In genomic region chr6:138690975-138691594, GRCh38 we compare ENCODE assay signal across 1 cellular context.
TF ChIP-seq lines count a peak whose summit lies in the region.

No MANE protein-coding gene starts in this region.

TF ChIP-seq in HEK293, 187 proteins besides CTCF, POLR2A, EP300 and RAD21 (continued from another document):
- peak; percentile 92 for TF ChIP-seq PRDM6 (tag by site-specific recombination; IDR thresholded peaks at IDR 0.05)
- TF ChIP-seq MYNN (tag by site-specific recombination; IDR thresholded peaks at IDR 0.05; ENCODE audit: borderline replicate concordance): no peak
- no peak for TF ChIP-seq ZNF654 (tag by site-specific recombination; IDR thresholded peaks at IDR 0.05; ENCODE audit: low read depth)
- no peak for TF ChIP-seq ZNF561 (tag by site-specific recombination; IDR thresholded peaks at IDR 0.05; ENCODE audit: borderline replicate concordance)
- 0 out of 2 replicates have a peak, but pooled peaks have one; percentile 21 for TF ChIP-seq INSM2 (tag by site-specific recombination; IDR thresholded peaks at IDR 0.05)
- TF ChIP-seq ZNF174 (tag by site-specific recombination; IDR thresholded peaks at IDR 0.05): no peak
- no peak for TF ChIP-seq ZNF157 (tag by site-specific recombination; IDR thresholded peaks at IDR 0.05)
- peak; percentile 13; the same call in 1 of the 2 replicates for TF ChIP-seq SCRT2 (tag by site-specific recombination; IDR thresholded peaks at IDR 0.05)
- TF ChIP-seq ZNF140 (tag by site-specific recombination; IDR thresholded peaks at IDR 0.05): no peak
- 0 out of 2 replicates have a peak, but pooled peaks have one; percentile 20 for TF ChIP-seq ZNF692 (tag by site-specific recombination; IDR thresholded peaks at IDR 0.05)
- no peak for TF ChIP-seq ZNF596 (tag by site-specific recombination; IDR thresholded peaks at IDR 0.05)
- no peak for TF ChIP-seq ZNF792 (tag by site-specific recombination; IDR thresholded peaks at IDR 0.05)
- TF ChIP-seq ZBTB21 (tag by site-specific recombination; IDR thresholded peaks at IDR 0.05): peak; percentile 84
- TF ChIP-seq ZBTB10 (tag by site-specific recombination; IDR thresholded peaks at IDR 0.05): no peak
- TF ChIP-seq ZNF518A (tag by site-specific recombination; conservative IDR thresholded peaks at IDR 0.05; ENCODE audit: low read depth): peak; percentile 31; the same call in 1 of the 2 replicates
- peak; percentile 89 for TF ChIP-seq ZNF629 (tag by site-specific recombination; IDR thresholded peaks at IDR 0.05)
- peak; percentile 56; the same call in 1 of the 2 replicates for TF ChIP-seq ZNF362 (tag by site-specific recombination; IDR thresholded peaks at IDR 0.05)
- peak; percentile 67 for TF ChIP-seq PATZ1 (tag by site-specific recombination; IDR thresholded peaks at IDR 0.05)
